In genomic region chr3:49717539-49718418, GRCh38 we compare ENCODE assay signal across 11 cellular contexts. TPM values are rescaled to one million over a fixed set of nuclear protein-coding genes. Genes with fewer than 3 reads are reported as not detected.
DNase-seq lines count a peak whose midpoint lies in the region; ATAC-seq, FAIRE-seq and TF ChIP-seq lines count a peak whose summit lies in the region.
"Had no signal": no experiment of that assay in that cellular context is flagged by ENCODE, and none has a peak within 500 bp of the region (broad histone marks: within the 10 kb centered on the region; RNA-seq: fewer than 3 reads in every experiment).

No MANE protein-coding gene starts in this region.

- H3K4me1 Mint-ChIP-seq in mesothelial cell of epicardium: peaks cover 18% of the 10 kb centered on the region

- H3K4me3 ChIP-seq in BLaER1 (no peak overlapping the region), K562 (no peak overlapping the region)

- TF ChIP-seq RAD21 in K562 (CRISPR knock-in tag; conservative IDR thresholded peaks at IDR 0.05 in 1 of 2, IDR thresholded peaks at IDR 0.05 in 1 of 2): no peak

- no peaks in the 10 kb centered on the region for H3K36me3 Mint-ChIP-seq in mesothelial cell of epicardium

- H3K4me1 ChIP-seq in BLaER1 (peaks cover 58% of the 10 kb centered on the region), K562 (replicated peaks in 1 of 2; ENCODE audit: control insufficient read depth in 2 of 2, insufficient read depth in 2 of 2, low read length in 2 of 2) (peaks cover 0 to 20% of the 10 kb centered on the region in 2 experiments; a peak in 3 of 5 replicates)

- H3K9me3 ChIP-seq in BLaER1: no peaks in the 10 kb centered on the region
- no peaks in the 10 kb centered on the region for H3K9me3 ChIP-seq in K562 (replicated peaks; ENCODE audit: control insufficient read depth, insufficient read depth, low read depth, low read length)

- TF ChIP-seq POLR2A in K562 (conservative IDR thresholded peaks at IDR 0.05): no peak

- WGBS in K562 (ENCODE audit: insufficient coverage, low coverage, missing lambda C conversion rate): over 99% methylated on average over 21 of the region's 38 CpGs

- DNase-seq in D341Med (ENCODE audit: low spot score) (peak; percentile 37), K562 (ENCODE audit: extremely low read depth in 1 of 4, low spot score in 3 of 4) (no peak), mesothelial cell of epicardium (ENCODE audit: low spot score in 2 of 2, unreplicated experiment in 2 of 2) (no peak), NCI-H187 treated with DMSO at 0.1 percent for 48 hours (lab: John Stamatoyannopoulos, UW) (no peak), NCI-H1048 (lab: John Stamatoyannopoulos, UW) (no peak)
- DNase-seq: activated CD8-positive, alpha-beta memory T cell treated with anti-CD3 and anti-CD28 coated beads, Interleukin-2, amount 50 U/mL, for 4 hours; anterior cingulate cortex; NCI-H1417 treated with DMSO at 0.1 percent for 48 hours had no signal

- TF ChIP-seq CTCF in K562 (IDR thresholded peaks at IDR 0.05 in 2 of 3, conservative IDR thresholded peaks at IDR 0.05 in 1 of 3; ENCODE audit: insufficient read depth in 2 of 3, low read depth in 1 of 3, low read length in 3 of 3) (no peak), mesothelial cell of epicardium (IDR thresholded peaks at IDR 0.05; ENCODE audit: unreplicated experiment) (no peak)

- peaks cover 61% of the 10 kb centered on the region for H3K36me3 ChIP-seq in BLaER1
- H3K36me3 ChIP-seq in K562 (ENCODE audit: control insufficient read depth, insufficient read depth, low read length): peaks cover 60% of the 10 kb centered on the region; the same call in 2 of the 3 replicates

- no peak for ATAC-seq in K562
- no peak for ATAC-seq in GM21381 (IDR thresholded peaks at IDR 0.05; ENCODE audit: unreplicated experiment)

- no peaks in the 10 kb centered on the region for H3K9me3 Mint-ChIP-seq in mesothelial cell of epicardium
- H3K9me3 Mint-ChIP-seq: stimulated activated naive CD8-positive, alpha-beta T cell treated with anti-CD3 and anti-CD28 coated beads, Interleukin-15, Interleukin-2, amounts not matched to agents 100 ng/mL and 50 ng/mL, for 24 hours had no signal

- TF ChIP-seq EP300 in K562 (IDR thresholded peaks at IDR 0.05; ENCODE audit: low read length): no peak

- FAIRE-seq in K562 (lab: Jason Lieb, UNC): no peak

- H3K27me3 Mint-ChIP-seq in mesothelial cell of epicardium (ENCODE audit: low read depth): peaks cover 2% of the 10 kb centered on the region
- H3K27me3 Mint-ChIP-seq: stimulated activated naive CD8-positive, alpha-beta T cell treated with anti-CD3 and anti-CD28 coated beads, Interleukin-15, Interleukin-2, amounts not matched to agents 100 ng/mL and 50 ng/mL, for 24 hours had no signal

- H3K4me3 Mint-ChIP-seq in mesothelial cell of epicardium: peak overlapping the region; percentile 17

- POLR2A ChIA-PET in K562 (lab: Yijun Ruan, JAX): interaction anchor here (0.5 kb wide), 1 partner anchor 60 kb away, joined by 4 read pairs; no protein-coding TSS in a partner anchor

- H4K20me1 ChIP-seq in BLaER1 (peaks cover 23% of the 10 kb centered on the region), K562 (replicated peaks; ENCODE audit: control insufficient read depth, insufficient read depth, low read length) (0 out of 2 replicates have a peak, but pooled peaks cover 3% of the 10 kb centered on the region)

- no TSS peak for BruUV-seq in K562 (replicated peaks; lab: Mats Ljungman, UMichigan)

- H3K27ac Mint-ChIP-seq in mesothelial cell of epicardium: no peak overlapping the region
- H3K27ac Mint-ChIP-seq: stimulated activated naive CD8-positive, alpha-beta T cell treated with anti-CD3 and anti-CD28 coated beads, Interleukin-15, Interleukin-2, amounts not matched to agents 100 ng/mL and 50 ng/mL, for 24 hours had no signal

- H3K79me2 ChIP-seq in K562 (ENCODE audit: control insufficient read depth, insufficient read depth, low read length): peaks cover 2% of the 10 kb centered on the region

- in situ Hi-C loops in K562 (cut with MboI): no loop called here

- CTCF ChIA-PET in K562 (lab: Yijun Ruan, JAX; ENCODE audit: low intra/inter-chr PET ratio): no interaction called here

- H3K4me2 ChIP-seq in BLaER1 (peak overlapping the region; percentile 100), K562 (ENCODE audit: insufficient read depth, low read length) (no peak overlapping the region)

- intact Hi-C loops in K562 (cut with micrococcal nuclease): no loop called here

- no peaks in the 10 kb centered on the region for H3K9me1 ChIP-seq in K562 (ENCODE audit: control insufficient read depth, insufficient read depth, low read length)

- no peak overlapping the region for H2AFZ ChIP-seq in K562 (ENCODE audit: low read depth, low read length)

- 0 out of 2 replicates have a peak overlapping the region, but pooled peaks have one; percentile 43 for H3K27ac ChIP-seq in BLaER1
- H3K27ac ChIP-seq in K562 (ENCODE audit: extremely low read depth, low read depth, low read length): no peak overlapping the region

- H3K27me3 ChIP-seq in BLaER1 (no peaks in the 10 kb centered on the region), K562 (ENCODE audit: control insufficient read depth in 2 of 2, insufficient read depth in 2 of 2, low read length in 2 of 2) (no peaks in the 10 kb centered on the region)

- no peak overlapping the region; the same call in 1 of the 2 replicates for H3K9ac ChIP-seq in BLaER1
- H3K9ac ChIP-seq in K562 (ENCODE audit: insufficient read depth in 1 of 2, low read depth in 2 of 2, low read length in 2 of 2): no peak overlapping the region

RNA-seq across cellular contexts. Expression of gene AMIGO3, which starts 1.7 kb away (rescaled TPM):
- total RNA-seq in K562 (2011; cell fraction: chromatin; rRNA removed; ENCODE audit: low replicate concordance): 5.9 TPM in 1 of 2 replicates, not detected in the other
- 5.9 and 8.8 TPM in 2 replicates for total RNA-seq in K562 (2011; cell fraction: nucleolus; rRNA removed)
- 0.51 TPM in 1 of 2 replicates, not detected in the other for total RNA-seq in K562 (2011; cell fraction: nucleoplasm; rRNA removed)
- total RNA-seq in K562 (2014; rRNA removed) (0.68 and 1.4 TPM in 2 replicates), K562 (2014; rRNA removed; fragmentation: Illumina TruSeq; extraction: Trizol) (not detected in 2 replicates), K562 (2015; rRNA removed; fragmentation: Illumina TruSeq; extraction: Trizol) (0.26 TPM in 1 of 2 replicates, not detected in the other), K562 (2021) (0.18 and 0.44 TPM in 2 replicates), mesothelial cell of epicardium (0.78 to 0.95 TPM in 2 of 3 replicates, not detected in the other)
- polyA plus RNA-seq in K562 (2011; rRNA removed) (0.13 and 0.41 TPM in 2 replicates), K562 (2014; fragmentation: Illumina TruSeq; extraction: Trizol) (0.18 TPM in 1 of 2 replicates, not detected in the other), K562 (2014; fragmentation: Nextera tagmentation; extraction: Ambion mirVana) (not detected), K562 (2014; rRNA removed) (2.0 and 2.8 TPM in 2 replicates)
- polyA plus RNA-seq in K562 (2011; cell fraction: cytosol; rRNA removed): 3.1 TPM in 1 of 2 replicates, not detected in the other
- polyA plus RNA-seq in K562 (2011; cell fraction: nucleus; rRNA removed): 2.6 and 8.7 TPM in 2 replicates
- 0.61 and 4.4 TPM in 2 replicates for polyA plus RNA-seq in K562 (2012)
- not detected in 2 replicates for polyA minus RNA-seq in K562 (2011; rRNA and poly(A)+ RNA removed)
- polyA minus RNA-seq in K562 (2011; cell fraction: cytosol; rRNA and poly(A)+ RNA removed): 0.38 and 2.4 TPM in 2 replicates
- 2.4 and 3.3 TPM in 2 replicates for polyA minus RNA-seq in K562 (2011; cell fraction: nucleus; rRNA and poly(A)+ RNA removed)

RNA-seq across cellular contexts. Expression of gene GMPPB, which starts 6.0 kb away (rescaled TPM):
- total RNA-seq in K562 (2011; cell fraction: chromatin; rRNA removed; ENCODE audit: low replicate concordance): 23.6 and 70.2 TPM in 2 replicates
- 47.0 and 56.7 TPM in 2 replicates for total RNA-seq in K562 (2011; cell fraction: nucleolus; rRNA removed)
- 29.1 and 36.1 TPM in 2 replicates for total RNA-seq in K562 (2011; cell fraction: nucleoplasm; rRNA removed)
- total RNA-seq in K562 (2014; rRNA removed): 11.0 and 18.0 TPM in 2 replicates
- total RNA-seq in K562 (2014; rRNA removed; fragmentation: Illumina TruSeq; extraction: Trizol): 4.3 and 5.5 TPM in 2 replicates
- 8.8 and 9.2 TPM in 2 replicates for total RNA-seq in K562 (2015; rRNA removed; fragmentation: Illumina TruSeq; extraction: Trizol)
- 16.4 and 17.4 TPM in 2 replicates for total RNA-seq in K562 (2021)
- polyA plus RNA-seq in K562 (2011; rRNA removed): 8.1 and 10.3 TPM in 2 replicates
- 8.4 and 10.6 TPM in 2 replicates for polyA plus RNA-seq in K562 (2011; cell fraction: cytosol; rRNA removed)
- 36.7 and 37.8 TPM in 2 replicates for polyA plus RNA-seq in K562 (2011; cell fraction: nucleus; rRNA removed)
- polyA plus RNA-seq in K562 (2012): 11.6 and 18.7 TPM in 2 replicates
- 5.8 and 7.4 TPM in 2 replicates for polyA plus RNA-seq in K562 (2014; fragmentation: Illumina TruSeq; extraction: Trizol)
- under 1 TPM; 0.53 to 0.92 TPM for polyA plus RNA-seq in K562 (2014; fragmentation: Nextera tagmentation; extraction: Ambion mirVana)
- polyA plus RNA-seq in K562 (2014; rRNA removed): 11.3 and 13.3 TPM in 2 replicates
- 7.8 and 8.5 TPM in 2 replicates for polyA minus RNA-seq in K562 (2011; rRNA and poly(A)+ RNA removed)
- 6.6 and 7.7 TPM in 2 replicates for polyA minus RNA-seq in K562 (2011; cell fraction: cytosol; rRNA and poly(A)+ RNA removed)
- polyA minus RNA-seq in K562 (2011; cell fraction: nucleus; rRNA and poly(A)+ RNA removed): 22.8 and 34.7 TPM in 2 replicates
- 32.3 to 33.9 TPM (median 32.7 TPM) in 3 replicates for total RNA-seq in mesothelial cell of epicardium

RNA-seq across cellular contexts. Expression of gene RNF123, which starts 28.4 kb away (rescaled TPM):
- 60.1 and 195 TPM in 2 replicates for total RNA-seq in K562 (2011; cell fraction: chromatin; rRNA removed; ENCODE audit: low replicate concordance)
- total RNA-seq in K562 (2011; cell fraction: nucleolus; rRNA removed): 128 and 136 TPM in 2 replicates
- 70.7 and 81.4 TPM in 2 replicates for total RNA-seq in K562 (2011; cell fraction: nucleoplasm; rRNA removed)
- 15.0 and 24.2 TPM in 2 replicates for total RNA-seq in K562 (2014; rRNA removed)
- 12.5 and 17.5 TPM in 2 replicates for total RNA-seq in K562 (2014; rRNA removed; fragmentation: Illumina TruSeq; extraction: Trizol)
- total RNA-seq in K562 (2015; rRNA removed; fragmentation: Illumina TruSeq; extraction: Trizol): 14.4 and 15.6 TPM in 2 replicates
- total RNA-seq in K562 (2021): 44.6 and 53.1 TPM in 2 replicates
- polyA plus RNA-seq in K562 (2011; rRNA removed): 30.4 and 48.7 TPM in 2 replicates
- polyA plus RNA-seq in K562 (2011; cell fraction: cytosol; rRNA removed): 44.7 and 74.3 TPM in 2 replicates
- polyA plus RNA-seq in K562 (2011; cell fraction: nucleus; rRNA removed): 195 and 281 TPM in 2 replicates
- 22.8 and 35.5 TPM in 2 replicates for polyA plus RNA-seq in K562 (2012)
- 28.8 and 29.6 TPM in 2 replicates for polyA plus RNA-seq in K562 (2014; fragmentation: Illumina TruSeq; extraction: Trizol)
- polyA plus RNA-seq in K562 (2014; fragmentation: Nextera tagmentation; extraction: Ambion mirVana): 1 to 10 TPM; 8.7 to 8.8 TPM
- 34.2 and 35.0 TPM in 2 replicates for polyA plus RNA-seq in K562 (2014; rRNA removed)
- 22.1 and 29.0 TPM in 2 replicates for polyA minus RNA-seq in K562 (2011; rRNA and poly(A)+ RNA removed)
- polyA minus RNA-seq in K562 (2011; cell fraction: cytosol; rRNA and poly(A)+ RNA removed): 28.9 and 31.4 TPM in 2 replicates
- 45.0 and 58.2 TPM in 2 replicates for polyA minus RNA-seq in K562 (2011; cell fraction: nucleus; rRNA and poly(A)+ RNA removed)
- total RNA-seq in mesothelial cell of epicardium: 57.3 to 59.2 TPM (median 57.5 TPM) in 3 replicates

RNA-seq across cellular contexts. Expression of gene MST1, which starts 28.5 kb away (rescaled TPM):
- total RNA-seq in K562 (2011; cell fraction: chromatin; rRNA removed; ENCODE audit: low replicate concordance): 3.9 and 10.8 TPM in 2 replicates
- total RNA-seq in K562 (2011; cell fraction: nucleolus; rRNA removed): 8.2 and 12.5 TPM in 2 replicates
- total RNA-seq in K562 (2011; cell fraction: nucleoplasm; rRNA removed): 5.0 and 5.1 TPM in 2 replicates
- total RNA-seq in K562 (2014; rRNA removed): 0.23 and 0.57 TPM in 2 replicates
- total RNA-seq in K562 (2014; rRNA removed; fragmentation: Illumina TruSeq; extraction: Trizol): 0.51 TPM in 1 of 2 replicates, not detected in the other
- 0.26 and 0.40 TPM in 2 replicates for total RNA-seq in K562 (2015; rRNA removed; fragmentation: Illumina TruSeq; extraction: Trizol)
- total RNA-seq in K562 (2021): 1.2 and 1.4 TPM in 2 replicates
- 1.3 and 4.3 TPM in 2 replicates for polyA plus RNA-seq in K562 (2011; rRNA removed)
- 0.94 and 1.4 TPM in 2 replicates for polyA plus RNA-seq in K562 (2011; cell fraction: cytosol; rRNA removed)
- polyA plus RNA-seq in K562 (2011; cell fraction: nucleus; rRNA removed): 35.5 and 64.0 TPM in 2 replicates
- 3.4 and 6.1 TPM in 2 replicates for polyA plus RNA-seq in K562 (2012)
- polyA plus RNA-seq in K562 (2014; fragmentation: Illumina TruSeq; extraction: Trizol): 0.30 and 1.1 TPM in 2 replicates
- under 1 TPM; 0.08 to 0.10 TPM for polyA plus RNA-seq in K562 (2014; fragmentation: Nextera tagmentation; extraction: Ambion mirVana)
- polyA plus RNA-seq in K562 (2014; rRNA removed): 1.8 and 5.0 TPM in 2 replicates
- 0.56 and 1.1 TPM in 2 replicates for polyA minus RNA-seq in K562 (2011; rRNA and poly(A)+ RNA removed)
- 1.0 and 1.2 TPM in 2 replicates for polyA minus RNA-seq in K562 (2011; cell fraction: cytosol; rRNA and poly(A)+ RNA removed)
- 3.1 and 6.1 TPM in 2 replicates for polyA minus RNA-seq in K562 (2011; cell fraction: nucleus; rRNA and poly(A)+ RNA removed)
- total RNA-seq in mesothelial cell of epicardium: 101 to 109 TPM (median 103 TPM) in 3 replicates

RNA-seq across cellular contexts. Expression of gene APEH, which starts 43.6 kb away (rescaled TPM):
- 167 and 504 TPM in 2 replicates for total RNA-seq in K562 (2011; cell fraction: chromatin; rRNA removed; ENCODE audit: low replicate concordance)
- 286 and 325 TPM in 2 replicates for total RNA-seq in K562 (2011; cell fraction: nucleolus; rRNA removed)
- 167 and 176 TPM in 2 replicates for total RNA-seq in K562 (2011; cell fraction: nucleoplasm; rRNA removed)
- total RNA-seq in K562 (2014; rRNA removed): 142 and 162 TPM in 2 replicates
- 74.1 and 104 TPM in 2 replicates for total RNA-seq in K562 (2014; rRNA removed; fragmentation: Illumina TruSeq; extraction: Trizol)
- 126 and 127 TPM in 2 replicates for total RNA-seq in K562 (2015; rRNA removed; fragmentation: Illumina TruSeq; extraction: Trizol)
- 174 and 177 TPM in 2 replicates for total RNA-seq in K562 (2021)
- polyA plus RNA-seq in K562 (2011; rRNA removed): 116 and 117 TPM in 2 replicates
- polyA plus RNA-seq in K562 (2011; cell fraction: cytosol; rRNA removed): 143 and 217 TPM in 2 replicates
- polyA plus RNA-seq in K562 (2011; cell fraction: nucleus; rRNA removed): 281 and 331 TPM in 2 replicates
- 148 and 159 TPM in 2 replicates for polyA plus RNA-seq in K562 (2012)
- polyA plus RNA-seq in K562 (2014; fragmentation: Illumina TruSeq; extraction: Trizol): 120 and 130 TPM in 2 replicates
- polyA plus RNA-seq in K562 (2014; fragmentation: Nextera tagmentation; extraction: Ambion mirVana): 10 to 100 TPM; 70.9 to 72.6 TPM
- polyA plus RNA-seq in K562 (2014; rRNA removed): 111 and 122 TPM in 2 replicates
- 104 and 133 TPM in 2 replicates for polyA minus RNA-seq in K562 (2011; rRNA and poly(A)+ RNA removed)
- 123 and 130 TPM in 2 replicates for polyA minus RNA-seq in K562 (2011; cell fraction: cytosol; rRNA and poly(A)+ RNA removed)
- polyA minus RNA-seq in K562 (2011; cell fraction: nucleus; rRNA and poly(A)+ RNA removed): 142 and 151 TPM in 2 replicates
- total RNA-seq in mesothelial cell of epicardium: 111 to 118 TPM (median 115 TPM) in 3 replicates
